ENCODE assay signal across 1 cellular context in genomic region chr7:234712-235553, GRCh38.
TF ChIP-seq lines count a peak whose summit lies in the region.

No MANE protein-coding gene starts in this region.

TF ChIP-seq in HepG2, 621 proteins besides CTCF, POLR2A, EP300 and RAD21 (continued from another document and continues in another):
- TF ChIP-seq, protein P1, sequence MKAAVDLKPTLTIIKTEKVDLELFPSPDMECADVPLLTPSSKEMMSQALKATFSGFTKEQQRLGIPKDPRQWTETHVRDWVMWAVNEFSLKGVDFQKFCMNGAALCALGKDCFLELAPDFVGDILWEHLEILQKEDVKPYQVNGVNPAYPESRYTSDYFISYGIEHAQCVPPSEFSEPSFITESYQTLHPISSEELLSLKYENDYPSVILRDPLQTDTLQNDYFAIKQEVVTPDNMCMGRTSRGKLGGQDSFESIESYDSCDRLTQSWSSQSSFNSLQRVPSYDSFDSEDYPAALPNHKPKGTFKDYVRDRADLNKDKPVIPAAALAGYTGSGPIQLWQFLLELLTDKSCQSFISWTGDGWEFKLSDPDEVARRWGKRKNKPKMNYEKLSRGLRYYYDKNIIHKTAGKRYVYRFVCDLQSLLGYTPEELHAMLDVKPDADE (CRISPR knock-in tag; IDR thresholded peaks at IDR 0.05) = no peak
- TF ChIP-seq CERS6 (CRISPR knock-in tag; IDR thresholded peaks at IDR 0.05) (no peak), ZNF678 (CRISPR knock-in tag; IDR thresholded peaks at IDR 0.05) (no peak), ZNF589 (CRISPR knock-in tag; conservative IDR thresholded peaks at IDR 0.05) (peak; percentile 28; the same call in 1 of the 2 replicates), PAX8 (CRISPR knock-in tag; IDR thresholded peaks at IDR 0.05; ENCODE audit: borderline replicate concordance) (no peak), ZNF17 (CRISPR knock-in tag; IDR thresholded peaks at IDR 0.05) (no peak), ZNF501 (CRISPR knock-in tag; IDR thresholded peaks at IDR 0.05) (peak; percentile 89), ETV6 (CRISPR knock-in tag; conservative IDR thresholded peaks at IDR 0.05) (no peak), ZBTB20 (CRISPR knock-in tag; IDR thresholded peaks at IDR 0.05; ENCODE audit: borderline replicate concordance, low read depth) (peak; percentile 60; the same call in 1 of the 2 replicates), FOXA3 (CRISPR knock-in tag; IDR thresholded peaks at IDR 0.05) (peak; percentile 95), PTBP1 (IDR thresholded peaks at IDR 0.05; ENCODE audit: low read depth, low read length, poor library complexity, severe bottlenecking) (no peak), GTF2F1 (IDR thresholded peaks at IDR 0.05; ENCODE audit: low read length) (no peak), NCOA5 (CRISPR knock-in tag; IDR thresholded peaks at IDR 0.05) (no peak), ZNF614 (CRISPR knock-in tag; IDR thresholded peaks at IDR 0.05; ENCODE audit: borderline replicate concordance) (peak; percentile 73), RFXAP (CRISPR knock-in tag; IDR thresholded peaks at IDR 0.05; ENCODE audit: borderline replicate concordance) (no peak), RORA (CRISPR knock-in tag; IDR thresholded peaks at IDR 0.05) (no peak), ZMYM3 (CRISPR knock-in tag; IDR thresholded peaks at IDR 0.05) (no peak), THAP7 (CRISPR knock-in tag; IDR thresholded peaks at IDR 0.05) (no peak), HNF1A (IDR thresholded peaks at IDR 0.05; ENCODE audit: low read depth) (peak; percentile 42; the same call in 1 of the 2 replicates), HNF1A (CRISPR knock-in tag; IDR thresholded peaks at IDR 0.05; ENCODE audit: borderline replicate concordance) (peak; percentile 65; the same call in 1 of the 2 replicates), HMG20A (CRISPR knock-in tag; IDR thresholded peaks at IDR 0.05; ENCODE audit: borderline replicate concordance) (peak; percentile 86; the same call in 1 of the 2 replicates), HNRNPL (IDR thresholded peaks at IDR 0.05; ENCODE audit: low read depth, low read length) (peak; percentile 87), ZNF510 (CRISPR knock-in tag; IDR thresholded peaks at IDR 0.05; ENCODE audit: low read depth) (no peak), NFATC3 (CRISPR knock-in tag; IDR thresholded peaks at IDR 0.05) (no peak), MTA1 (CRISPR knock-in tag; IDR thresholded peaks at IDR 0.05; ENCODE audit: borderline replicate concordance) (peak; percentile 59; the same call in 1 of the 2 replicates), GABPA (IDR thresholded peaks at IDR 0.05; ENCODE audit: low read depth, low read length) (no peak), GABPA (CRISPR knock-in tag; IDR thresholded peaks at IDR 0.05; ENCODE audit: low read depth) (peak; percentile 47; the same call in 1 of the 2 replicates), ZNF800 (CRISPR knock-in tag; IDR thresholded peaks at IDR 0.05) (peak; percentile 80), ZXDC (CRISPR knock-in tag; IDR thresholded peaks at IDR 0.05) (no peak), MED13 (CRISPR knock-in tag; IDR thresholded peaks at IDR 0.05) (no peak), MYNN (CRISPR knock-in tag; IDR thresholded peaks at IDR 0.05; ENCODE audit: low read depth) (no peak), ZMYM2 (CRISPR knock-in tag; IDR thresholded peaks at IDR 0.05) (no peak), SALL2 (CRISPR knock-in tag; IDR thresholded peaks at IDR 0.05) (peak; percentile 43; the same call in 1 of the 2 replicates), ISL2 (CRISPR knock-in tag; IDR thresholded peaks at IDR 0.05) (peak; percentile 77), ZFP62 (CRISPR knock-in tag; IDR thresholded peaks at IDR 0.05) (no peak), SALL1 (CRISPR knock-in tag; IDR thresholded peaks at IDR 0.05) (peak; percentile 95), REXO4 (CRISPR knock-in tag; IDR thresholded peaks at IDR 0.05; ENCODE audit: borderline replicate concordance) (no peak), TEAD3 (CRISPR knock-in tag; optimal IDR thresholded peaks at IDR 0.05; ENCODE audit: borderline replicate concordance) (peak; percentile 80), ZNF235 (CRISPR knock-in tag; IDR thresholded peaks at IDR 0.05; ENCODE audit: borderline replicate concordance) (no peak), ELF3 (CRISPR knock-in tag; IDR thresholded peaks at IDR 0.05) (peak; percentile 77), NR2F1 (CRISPR knock-in tag; IDR thresholded peaks at IDR 0.05) (no peak), ZNF263 (CRISPR knock-in tag; IDR thresholded peaks at IDR 0.05) (no peak), HDAC1 (CRISPR knock-in tag; IDR thresholded peaks at IDR 0.05) (peak; percentile 93), ZSCAN21 (CRISPR knock-in tag; IDR thresholded peaks at IDR 0.05; ENCODE audit: borderline replicate concordance) (peak; percentile 85), MED8 (CRISPR knock-in tag; IDR thresholded peaks at IDR 0.05; ENCODE audit: insufficient replicate concordance) (no peak), ZNF782 (CRISPR knock-in tag; IDR thresholded peaks at IDR 0.05; ENCODE audit: borderline replicate concordance) (no peak; the same call in 1 of the 2 replicates), NR2F2 (IDR thresholded peaks at IDR 0.05; ENCODE audit: borderline replicate concordance, low read depth) (no peak), ZNF496 (CRISPR knock-in tag; IDR thresholded peaks at IDR 0.05; ENCODE audit: insufficient replicate concordance) (no peak), KMT2A (CRISPR knock-in tag; IDR thresholded peaks at IDR 0.05) (peak; percentile 35; the same call in 1 of the 2 replicates), CREM (IDR thresholded peaks at IDR 0.05) (peak; percentile 43), CREM (CRISPR knock-in tag; IDR thresholded peaks at IDR 0.05) (no peak)
- TF ChIP-seq, protein P2, sequence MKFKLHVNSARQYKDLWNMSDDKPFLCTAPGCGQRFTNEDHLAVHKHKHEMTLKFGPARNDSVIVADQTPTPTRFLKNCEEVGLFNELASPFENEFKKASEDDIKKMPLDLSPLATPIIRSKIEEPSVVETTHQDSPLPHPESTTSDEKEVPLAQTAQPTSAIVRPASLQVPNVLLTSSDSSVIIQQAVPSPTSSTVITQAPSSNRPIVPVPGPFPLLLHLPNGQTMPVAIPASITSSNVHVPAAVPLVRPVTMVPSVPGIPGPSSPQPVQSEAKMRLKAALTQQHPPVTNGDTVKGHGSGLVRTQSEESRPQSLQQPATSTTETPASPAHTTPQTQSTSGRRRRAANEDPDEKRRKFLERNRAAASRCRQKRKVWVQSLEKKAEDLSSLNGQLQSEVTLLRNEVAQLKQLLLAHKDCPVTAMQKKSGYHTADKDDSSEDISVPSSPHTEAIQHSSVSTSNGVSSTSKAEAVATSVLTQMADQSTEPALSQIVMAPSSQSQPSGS (CRISPR knock-in tag; IDR thresholded peaks at IDR 0.05) = peak; percentile 45; the same call in 1 of the 2 replicates
- TF ChIP-seq, protein P3, sequence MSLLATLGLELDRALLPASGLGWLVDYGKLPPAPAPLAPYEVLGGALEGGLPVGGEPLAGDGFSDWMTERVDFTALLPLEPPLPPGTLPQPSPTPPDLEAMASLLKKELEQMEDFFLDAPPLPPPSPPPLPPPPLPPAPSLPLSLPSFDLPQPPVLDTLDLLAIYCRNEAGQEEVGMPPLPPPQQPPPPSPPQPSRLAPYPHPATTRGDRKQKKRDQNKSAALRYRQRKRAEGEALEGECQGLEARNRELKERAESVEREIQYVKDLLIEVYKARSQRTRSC (CRISPR knock-in tag; IDR thresholded peaks at IDR 0.05; ENCODE audit: low read depth) = no peak
- TF ChIP-seq, protein P4, sequence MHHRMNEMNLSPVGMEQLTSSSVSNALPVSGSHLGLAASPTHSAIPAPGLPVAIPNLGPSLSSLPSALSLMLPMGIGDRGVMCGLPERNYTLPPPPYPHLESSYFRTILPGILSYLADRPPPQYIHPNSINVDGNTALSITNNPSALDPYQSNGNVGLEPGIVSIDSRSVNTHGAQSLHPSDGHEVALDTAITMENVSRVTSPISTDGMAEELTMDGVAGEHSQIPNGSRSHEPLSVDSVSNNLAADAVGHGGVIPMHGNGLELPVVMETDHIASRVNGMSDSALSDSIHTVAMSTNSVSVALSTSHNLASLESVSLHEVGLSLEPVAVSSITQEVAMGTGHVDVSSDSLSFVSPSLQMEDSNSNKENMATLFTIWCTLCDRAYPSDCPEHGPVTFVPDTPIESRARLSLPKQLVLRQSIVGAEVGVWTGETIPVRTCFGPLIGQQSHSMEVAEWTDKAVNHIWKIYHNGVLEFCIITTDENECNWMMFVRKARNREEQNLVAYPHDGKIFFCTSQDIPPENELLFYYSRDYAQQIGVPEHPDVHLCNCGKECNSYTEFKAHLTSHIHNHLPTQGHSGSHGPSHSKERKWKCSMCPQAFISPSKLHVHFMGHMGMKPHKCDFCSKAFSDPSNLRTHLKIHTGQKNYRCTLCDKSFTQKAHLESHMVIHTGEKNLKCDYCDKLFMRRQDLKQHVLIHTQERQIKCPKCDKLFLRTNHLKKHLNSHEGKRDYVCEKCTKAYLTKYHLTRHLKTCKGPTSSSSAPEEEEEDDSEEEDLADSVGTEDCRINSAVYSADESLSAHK (CRISPR knock-in tag; IDR thresholded peaks at IDR 0.05; ENCODE audit: borderline replicate concordance) = no peak
